Comparison of ENCODE assay signal across 9 cellular contexts in genomic region chr2:46917628-46918027, GRCh38. TPM values are rescaled to one million over a fixed set of nuclear protein-coding genes. Genes with fewer than 3 reads are reported as not detected.
DNase-seq lines count a peak whose midpoint lies in the region; ATAC-seq, FAIRE-seq and TF ChIP-seq lines count a peak whose summit lies in the region.
"Had no signal": no experiment of that assay in that cellular context is flagged by ENCODE, and none has a peak within 500 bp of the region (broad histone marks: within the 10 kb centered on the region; RNA-seq: fewer than 3 reads in every experiment).

No MANE protein-coding gene starts in this region.

- H3K27me3 Mint-ChIP-seq in Calu3 (ENCODE audit: unreplicated experiment) (no peaks in the 10 kb centered on the region), HFFc6 (ENCODE audit: insufficient read depth) (no peaks in the 10 kb centered on the region; the same call in none of the 2 replicates), activated B cell treated with CpG ODN at 0.5 μM for 24 hours (no peaks in the 10 kb centered on the region)
- H3K27me3 Mint-ChIP-seq in naive thymus-derived CD4-positive, alpha-beta T cell: no peaks in the 10 kb centered on the region

- H3K4me3 Mint-ChIP-seq in Calu3 (ENCODE audit: low read depth, unreplicated experiment) (peak overlapping the region; percentile 88), HFFc6 (peak overlapping the region; percentile 99), activated B cell treated with CpG ODN at 0.5 μM for 24 hours (peak overlapping the region; percentile 90)
- H3K4me3 Mint-ChIP-seq in naive thymus-derived CD4-positive, alpha-beta T cell: peak overlapping the region; percentile 70 to 98 (median 92)

- no TSS peak for BruUV-seq in Calu3 (replicated peaks; lab: Mats Ljungman, UMichigan)

- no peak for FAIRE-seq in H54 (lab: Jason Lieb, UNC)

- no peak for DNase-seq in Calu3
- DNase-seq in HFFc6: no peak
- no peak for DNase-seq in activated B cell treated with CpG ODN at 0.5 μM for 24 hours
- peak in 6 of 9 donors; percentile 11 to 53 (median 32) for DNase-seq in naive thymus-derived CD4-positive, alpha-beta T cell
- no peak for DNase-seq in ecto neural progenitor cell (ENCODE audit: low spot score)
- DNase-seq in thyroid gland: no peak
- no peak for DNase-seq in H54 (ENCODE audit: insufficient read length, low spot score)
- no peak for DNase-seq in HCEC 1CT
- DNase-seq: DMS79 treated with DMSO at 0.1 percent for 48 hours had no signal

- peak overlapping the region; percentile 0 for H3K27ac Mint-ChIP-seq in Calu3 (ENCODE audit: unreplicated experiment)
- H3K27ac Mint-ChIP-seq in HFFc6: peak overlapping the region; percentile 95
- H3K27ac Mint-ChIP-seq in activated B cell treated with CpG ODN at 0.5 μM for 24 hours: peak overlapping the region; percentile 13
- H3K27ac Mint-ChIP-seq in naive thymus-derived CD4-positive, alpha-beta T cell: peak overlapping the region; percentile 12 to 96 (median 71)

- no peaks in the 10 kb centered on the region for H3K27me3 ChIP-seq in naive thymus-derived CD4-positive, alpha-beta T cell (ENCODE audit: control insufficient read depth in 2 of 2, insufficient read depth in 2 of 2, low read length in 2 of 2)
- no peaks in the 10 kb centered on the region for H3K27me3 ChIP-seq in thyroid gland

- peaks cover 22 to 27% of the 10 kb centered on the region in 2 donors for H3K4me1 ChIP-seq in naive thymus-derived CD4-positive, alpha-beta T cell (ENCODE audit: control insufficient read depth in 2 of 2, insufficient read depth in 2 of 2, low read length in 2 of 2)
- H3K4me1 ChIP-seq in thyroid gland: peaks cover 16 to 28% of the 10 kb centered on the region in 2 donors

- H3K4me1 Mint-ChIP-seq in Calu3 (ENCODE audit: low read depth, unreplicated experiment) (peaks cover 50% of the 10 kb centered on the region), HFFc6 (ENCODE audit: low read depth) (peaks cover 69% of the 10 kb centered on the region), activated B cell treated with CpG ODN at 0.5 μM for 24 hours (peaks cover 68% of the 10 kb centered on the region)
- peaks cover 44 to 72% (median 65%) of the 10 kb centered on the region in 7 donors for H3K4me1 Mint-ChIP-seq in naive thymus-derived CD4-positive, alpha-beta T cell

- ATAC-seq in activated B cell treated with CpG ODN at 0.5 μM for 24 hours (ENCODE audit: low read depth): no peak
- ATAC-seq in naive thymus-derived CD4-positive, alpha-beta T cell: no peak

- CTCF ChIA-PET in Calu3 (lab: Charles Lee): interaction anchor here (1.5 kb wide), 1 partner anchor 405 kb away, joined by 3 read pairs; no protein-coding TSS in a partner anchor
- CTCF ChIA-PET in activated B cell treated with CpG ODN at 0.5 μM for 24 hours (lab: Charles Lee): interaction anchor here (0.7 to 3.5 kb wide), 8 partner anchors 8 to 455 kb away, joined by 3 to 20 read pairs (median 8); no protein-coding TSS in a partner anchor
- CTCF ChIA-PET in naive thymus-derived CD4-positive, alpha-beta T cell (lab: Charles Lee): interaction anchor here (0.7 to 2.5 kb wide), 2 partner anchors 19 to 406 kb away, joined by 3 to 9 read pairs; no protein-coding TSS in a partner anchor

- no peak overlapping the region for H3K27ac ChIP-seq in naive thymus-derived CD4-positive, alpha-beta T cell (ENCODE audit: low read depth, low read length)
- H3K27ac ChIP-seq in thyroid gland: no peak overlapping the region

- H3K9me3 Mint-ChIP-seq in Calu3 (ENCODE audit: low read depth, unreplicated experiment) (no peaks in the 10 kb centered on the region), HFFc6 (no peaks in the 10 kb centered on the region), activated B cell treated with CpG ODN at 0.5 μM for 24 hours (no peaks in the 10 kb centered on the region)
- no peaks in the 10 kb centered on the region for H3K9me3 Mint-ChIP-seq in naive thymus-derived CD4-positive, alpha-beta T cell

- H3K4me3 ChIP-seq in naive thymus-derived CD4-positive, alpha-beta T cell (ENCODE audit: low read length): no peak overlapping the region
- no peak overlapping the region for H3K4me3 ChIP-seq in thyroid gland (replicated peaks in 1 of 3)

- H3K9me3 ChIP-seq in naive thymus-derived CD4-positive, alpha-beta T cell (ENCODE audit: control insufficient read depth in 2 of 3, low read length in 3 of 3): no peaks in the 10 kb centered on the region
- H3K9me3 ChIP-seq in thyroid gland: no peaks in the 10 kb centered on the region

- TF ChIP-seq POLR2A in thyroid gland (IDR thresholded peaks at IDR 0.05) (no peak), H54 (IDR thresholded peaks at IDR 0.05; ENCODE audit: low read depth, low read length) (no peak)

- POLR2A ChIA-PET in activated B cell treated with CpG ODN at 0.5 μM for 24 hours (lab: Charles Lee): no interaction called here
- POLR2A ChIA-PET in naive thymus-derived CD4-positive, alpha-beta T cell (lab: Charles Lee): no interaction called here

- H3K36me3 ChIP-seq in naive thymus-derived CD4-positive, alpha-beta T cell (ENCODE audit: control insufficient read depth in 2 of 3, insufficient read depth in 3 of 3, low read length in 3 of 3): peaks cover 0 to 8% (median 0%) of the 10 kb centered on the region in 3 experiments
- no peaks in the 10 kb centered on the region for H3K36me3 ChIP-seq in thyroid gland

- TF ChIP-seq CTCF in Calu3 (IDR thresholded peaks at IDR 0.05; ENCODE audit: unreplicated experiment) (no peak), HFFc6 (IDR thresholded peaks at IDR 0.05) (no peak), activated B cell treated with CpG ODN at 0.5 μM for 24 hours (IDR thresholded peaks at IDR 0.05) (no peak), thyroid gland (IDR thresholded peaks at IDR 0.05) (no peak)

- H3K36me3 Mint-ChIP-seq in Calu3 (ENCODE audit: insufficient read depth, unreplicated experiment): peaks cover 48% of the 10 kb centered on the region
- peaks cover 23% of the 10 kb centered on the region for H3K36me3 Mint-ChIP-seq in HFFc6 (ENCODE audit: low read depth)
- peaks cover 11% of the 10 kb centered on the region for H3K36me3 Mint-ChIP-seq in activated B cell treated with CpG ODN at 0.5 μM for 24 hours (ENCODE audit: low read depth)
- H3K36me3 Mint-ChIP-seq in naive thymus-derived CD4-positive, alpha-beta T cell: peaks cover 0 to 8% (median 2%) of the 10 kb centered on the region in 5 donors

- intact Hi-C loops in Calu3 (cut with micrococcal nuclease; ENCODE audit: unreplicated experiment) (loop anchor here (2.0 kb wide), 2 partner anchors 49 to 405 kb away; no protein-coding TSS in a partner anchor), activated B cell treated with CpG ODN at 0.5 μM for 24 hours (cut with micrococcal nuclease) (loop anchor here (5.0 kb wide), 1 partner anchor 865 kb away; the partner anchor contains the start of gene MSH6), thyroid gland (cut with DNase I) (loop anchor here (10.0 kb wide), 1 partner anchor 407 kb away; no protein-coding TSS in a partner anchor)
- intact Hi-C loops in naive thymus-derived CD4-positive, alpha-beta T cell (cut with micrococcal nuclease): loop anchor here (1.0 to 10.0 kb wide), 7 partner anchors 68 to 1267 kb away; partner anchors contain the start of genes FBXO11 (in 2 of the 2), MSH2 (in 2 of the 2), MSH6 (in 1 of the 2) and PRKCE (in 1 of the 2)

RNA-seq across cellular contexts. Expression of gene MCFD2, which starts 2.0 kb away (rescaled TPM):
- 99.8 and 108 TPM in 2 replicates for total RNA-seq in Calu3 (2022)
- 100 to 1,000 TPM; 379 to 441 (median 410) TPM for total RNA-seq in HFFc6 (2021; fragmentation: NEBNext Ultra II Directional; extraction: Animal tissue kit (Norgen Biotek cat#: 25700))
- 48.0 and 50.7 TPM in 2 replicates for total RNA-seq in activated B cell treated with CpG ODN at 0.5 μM for 24 hours
- 10 to 100 TPM; 28.4 to 50.4 (median 47.6) TPM for total RNA-seq in naive thymus-derived CD4-positive, alpha-beta T cell
- polyA plus RNA-seq in naive thymus-derived CD4-positive, alpha-beta T cell: 10 to 100 TPM; 28.8 to 32.2 TPM
- total RNA-seq in thyroid gland: 100 to 1,000 TPM; 131 to 223 (median 169) TPM

RNA-seq across cellular contexts. Expression of gene TTC7A, which starts 23.4 kb away (rescaled TPM):
- 26.2 and 28.4 TPM in 2 replicates for total RNA-seq in Calu3 (2022)
- 10 to 100 TPM; 17.6 to 27.7 (median 23.2) TPM for total RNA-seq in HFFc6 (2021; fragmentation: NEBNext Ultra II Directional; extraction: Animal tissue kit (Norgen Biotek cat#: 25700))
- total RNA-seq in activated B cell treated with CpG ODN at 0.5 μM for 24 hours: 117 and 127 TPM in 2 replicates
- 10 to 100 TPM; 35.6 to 93.5 (median 43.6) TPM for total RNA-seq in naive thymus-derived CD4-positive, alpha-beta T cell
- 10 to 100 TPM in 1 of 2 donors, 1 to 10 TPM in 1; 6.7 to 13.9 TPM for polyA plus RNA-seq in naive thymus-derived CD4-positive, alpha-beta T cell
- 10 to 100 TPM; 27.5 to 46.8 (median 39.5) TPM for total RNA-seq in thyroid gland

Comparison
In these comparisons a context has a peak if more than half of its experiments do, and no peak if none do; other contexts are left out.
1. DNase-seq: peak in naive thymus-derived CD4-positive, alpha-beta T cell (6 of 9); none in Calu3 (single experiment), HFFc6 (single experiment), activated B cell treated with CpG ODN at 0.5 μM for 24 hours (single experiment), ecto neural progenitor cell (single experiment), thyroid gland (0 of 2), H54 (single experiment) and HCEC 1CT (single experiment).
2. H3K27ac Mint-ChIP-seq: peak in every context shown above with its lines; median percentile 95 in HFFc6; 71 in naive thymus-derived CD4-positive, alpha-beta T cell; 13 in activated B cell treated with CpG ODN at 0.5 μM for 24 hours; 0 in Calu3.
3. Peak in every context shown above with its lines, with median percentiles within 50 percentile points of each other: H3K4me3 Mint-ChIP-seq.